8 cellular contexts compared by ENCODE assay signal in genomic region chr11:65431452-65432132, GRCh38. TPM values are rescaled to one million over a fixed set of nuclear protein-coding genes. Genes with fewer than 3 reads are reported as not detected.
A peak's percentile ranks its signal among the peaks of the same experiment; 100 is the strongest.
DNase-seq lines count a peak whose midpoint lies in the region; ATAC-seq and TF ChIP-seq lines count a peak whose summit lies in the region.

No MANE protein-coding gene starts in this region.

- H3K27ac ChIP-seq in AG04450 (ENCODE audit: low read depth, low read length) (no peak overlapping the region), mesenchymal stem cell (ENCODE audit: low read length, poor library complexity, severe bottlenecking) (peak overlapping the region; percentile 13)

- no peak overlapping the region for H3K4ac ChIP-seq in mesenchymal stem cell (ENCODE audit: low read depth in 1 of 2, low read length in 2 of 2)

- no peak overlapping the region for H3K23ac ChIP-seq in mesenchymal stem cell (ENCODE audit: low read length in 2 of 2)

- no peaks in the 10 kb centered on the region for H3K27me3 ChIP-seq in AG04450 (ENCODE audit: control insufficient read depth, insufficient read depth, low read length)
- H3K27me3 ChIP-seq in mesenchymal stem cell (ENCODE audit: control insufficient read depth in 1 of 2, insufficient read depth in 1 of 2, low read length in 2 of 2) = no peaks in the 10 kb centered on the region

- peaks cover 26 to 96% of the 10 kb centered on the region in 2 experiments for H3K36me3 ChIP-seq in mesenchymal stem cell (ENCODE audit: control insufficient read depth in 1 of 2, insufficient read depth in 2 of 2, low read depth in 1 of 2, low read length in 2 of 2)

- TF ChIP-seq CTCF in AG04450 (IDR thresholded peaks at IDR 0.05; ENCODE audit: low read depth, low read length) = no peak

- H2BK120ac ChIP-seq in mesenchymal stem cell (ENCODE audit: low read depth, low read length) = no peak overlapping the region

- peak overlapping the region; percentile 99 for H3K9ac ChIP-seq in mesenchymal stem cell (ENCODE audit: low read length)

- H3K9me3 ChIP-seq in AG04450 (ENCODE audit: control insufficient read depth, insufficient read depth, low read length) (no peaks in the 10 kb centered on the region), mesenchymal stem cell (ENCODE audit: control insufficient read depth, low read length) (no peaks in the 10 kb centered on the region)

- H2BK5ac ChIP-seq in mesenchymal stem cell (ENCODE audit: low read depth, low read length, poor library complexity, severe bottlenecking) = no peak overlapping the region

- no peak overlapping the region for H4K8ac ChIP-seq in mesenchymal stem cell (ENCODE audit: low read length)

- ATAC-seq in HG03196 (IDR thresholded peaks at IDR 0.05; ENCODE audit: unreplicated experiment) (no peak), HG02763 (IDR thresholded peaks at IDR 0.05; ENCODE audit: unreplicated experiment) (no peak)

- H2AFZ ChIP-seq in mesenchymal stem cell (ENCODE audit: low read depth, low read length) = no peak overlapping the region

- no peak overlapping the region for H3K14ac ChIP-seq in mesenchymal stem cell (ENCODE audit: low read length in 2 of 2)

- H2AK5ac ChIP-seq in mesenchymal stem cell (ENCODE audit: low read length, severe bottlenecking) = no peak overlapping the region

- H3K4me3 ChIP-seq in AG04450 (ENCODE audit: low read depth, low read length) (peak overlapping the region; percentile 42), mesenchymal stem cell (ENCODE audit: insufficient read depth in 1 of 2, low read depth in 1 of 2, low read length in 2 of 2) (peak overlapping the region in 1 of 2 experiments; percentile 92)

- no peak overlapping the region for H3K18ac ChIP-seq in mesenchymal stem cell (ENCODE audit: low read depth in 1 of 2, low read length in 2 of 2)

- peaks cover 16% of the 10 kb centered on the region for H3K4me1 ChIP-seq in mesenchymal stem cell (ENCODE audit: control insufficient read depth, insufficient read depth, low read depth, low read length)

- WGBS in mesenchymal stem cell = 79% methylated on average over 2 of the region's 4 CpGs

- no peak overlapping the region for H4K91ac ChIP-seq in mesenchymal stem cell (ENCODE audit: low read length)

- no peaks in the 10 kb centered on the region for H3K79me1 ChIP-seq in mesenchymal stem cell (replicated peaks; ENCODE audit: low read length, poor library complexity, severe bottlenecking)

- no peak overlapping the region for H2BK15ac ChIP-seq in mesenchymal stem cell (ENCODE audit: low read depth, poor library complexity, severe bottlenecking)

- CTCF ChIA-PET in AG04450 (lab: Charles Lee) = interaction anchor here (1.0 to 1.1 kb wide), 2 partner anchors 15 to 80 kb away, joined by 4 to 6 read pairs; no protein-coding TSS in a partner anchor

- POLR2A ChIA-PET in AG04450 (lab: Yijun Ruan, JAX) = interaction anchor here (1.1 to 1.4 kb wide), 5 partner anchors 7 to 71 kb away, joined by 3 to 10 read pairs (median 4); partner anchors contain the start of genes MALAT1 and NEAT1

- DNase-seq in AG04450 (ENCODE audit: low read depth, low spot score) (no peak), HT-29 (ENCODE audit: low spot score) (peak; percentile 56), astrocyte of the hippocampus (ENCODE audit: low read depth, low spot score) (peak; percentile 53), mesenchymal stem cell (peak; percentile 81), AG08395 (ENCODE audit: low spot score) (no peak), inferior parietal cortex (ENCODE audit: extremely low spot score) (no peak)

- H3K4me2 ChIP-seq in mesenchymal stem cell (ENCODE audit: low read length, poor library complexity, severe bottlenecking) = peak overlapping the region; percentile 4

- H2BK12ac ChIP-seq in mesenchymal stem cell (ENCODE audit: low read length in 2 of 2) = no peak overlapping the region

RNA-seq across cellular contexts. Expression of gene NEAT1, which starts 9.0 kb away (rescaled TPM):
- polyA plus RNA-seq in AG04450 (2011; rRNA removed) = 72.3 and 83.3 TPM in 2 replicates
- polyA minus RNA-seq in AG04450 (2011; rRNA and poly(A)+ RNA removed) = 202 and 210 TPM in 2 replicates
- 50.1 and 61.5 TPM in 2 replicates for total RNA-seq in HT-29 (2014; rRNA removed; shearing (Covaris generic))
- 51.2 TPM for polyA plus RNA-seq in mesenchymal stem cell (2013, experiment 1 of 2)
- 44.5 TPM for polyA plus RNA-seq in mesenchymal stem cell (2013, experiment 2 of 2)

RNA-seq across cellular contexts. Expression of gene FRMD8, which starts 45.2 kb away (rescaled TPM):
- polyA plus RNA-seq in AG04450 (2011; rRNA removed) = 10.7 and 14.1 TPM in 2 replicates
- polyA minus RNA-seq in AG04450 (2011; rRNA and poly(A)+ RNA removed) = 8.2 and 10.9 TPM in 2 replicates
- 102 and 106 TPM in 2 replicates for total RNA-seq in HT-29 (2014; rRNA removed; shearing (Covaris generic))
- polyA plus RNA-seq in mesenchymal stem cell (2013, experiment 1 of 2) = 24.6 TPM
- polyA plus RNA-seq in mesenchymal stem cell (2013, experiment 2 of 2) = 25.1 TPM

RNA-seq across cellular contexts. Expression of gene SLC25A45, which starts 49.1 kb away (rescaled TPM):
- 0.76 and 1.4 TPM in 2 replicates for polyA plus RNA-seq in AG04450 (2011; rRNA removed)
- polyA minus RNA-seq in AG04450 (2011; rRNA and poly(A)+ RNA removed) = 1.4 and 2.5 TPM in 2 replicates
- 5.8 and 8.8 TPM in 2 replicates for total RNA-seq in HT-29 (2014; rRNA removed; shearing (Covaris generic))
- 2.2 TPM for polyA plus RNA-seq in mesenchymal stem cell (2013, experiment 1 of 2)
- polyA plus RNA-seq in mesenchymal stem cell (2013, experiment 2 of 2) = 1.9 TPM

Comparison
In these comparisons a context has a peak if more than half of its experiments do, and no peak if none do; other contexts are left out.
1. DNase-seq: peak in HT-29 (single experiment), astrocyte of the hippocampus (single experiment) and mesenchymal stem cell (single experiment); none in AG04450 (single experiment), AG08395 (single experiment) and inferior parietal cortex (single experiment).